20 cellular contexts compared by ENCODE assay signal in genomic region chr3:147513785-147514184, GRCh38.
"Had no signal": no experiment of that assay in that cellular context is flagged by ENCODE, and none has a peak within 500 bp of the region (broad histone marks: within the 10 kb centered on the region; RNA-seq: fewer than 3 reads in every experiment).

No MANE protein-coding gene starts in this region.

- H3K9me3 Mint-ChIP-seq: memory B cell had no signal

- DNase-seq: activated CD4-positive, alpha-beta memory T cell treated with anti-CD3 and anti-CD28 coated beads for 36 hours; activated CD4-positive, alpha-beta T cell treated with anti-CD3 and anti-CD28 coated beads for 48 hours; activated naive CD4-positive, alpha-beta T cell treated with Interleukin-2 at 50 U/mL for 16 hours; activated naive CD8-positive, alpha-beta T cell treated with anti-CD3 and anti-CD28 coated beads for 36 hours; activated T-cell treated with anti-CD3 and anti-CD28 coated beads, Interleukin-2, amount 50 U/mL, for 48 hours; foreskin fibroblast; left colon; mucosa of descending colon; posterior cingulate gyrus; right lobe of liver; small intestine; stimulated activated CD4-positive, alpha-beta T cell treated with anti-CD3 and anti-CD28 coated beads, Interleukin-2, amount 100 ng/mL, for 24 hours; stomach; T-helper 17 cell; transverse colon had no signal

- H3K4me3 Mint-ChIP-seq: activated CD4-positive, alpha-beta memory T cell treated with anti-CD3 and anti-CD28 coated beads for 36 hours; activated naive CD8-positive, alpha-beta T cell treated with anti-CD3 and anti-CD28 coated beads for 36 hours; central memory CD8-positive, alpha-beta T cell; memory B cell; stimulated activated memory B cell treated with anti-CD40 and anti-IgM and Interleukin-4, amounts not matched to agents 10 μg/mL and 1 μg/mL and 100 μg/mL, for 72 hours; T-helper 17 cell had no signal

- H3K4me3 ChIP-seq: mucosa of descending colon, right lobe of liver, stomach, suprapubic skin, transverse colon had no signal

- H3K4me1 Mint-ChIP-seq: activated naive CD8-positive, alpha-beta T cell treated with anti-CD3 and anti-CD28 coated beads for 36 hours; central memory CD8-positive, alpha-beta T cell; memory B cell; stimulated activated memory B cell treated with anti-CD40 and anti-IgM and Interleukin-4, amounts not matched to agents 10 μg/mL and 1 μg/mL and 100 μg/mL, for 72 hours; T-helper 17 cell had no signal

- H3K27me3 ChIP-seq: right lobe of liver, stomach, suprapubic skin, transverse colon had no signal

- H3K27me3 Mint-ChIP-seq: activated CD4-positive, alpha-beta memory T cell treated with anti-CD3 and anti-CD28 coated beads for 36 hours; activated naive CD8-positive, alpha-beta T cell treated with anti-CD3 and anti-CD28 coated beads for 36 hours; central memory CD8-positive, alpha-beta T cell; memory B cell; stimulated activated memory B cell treated with anti-CD40 and anti-IgM and Interleukin-4, amounts not matched to agents 10 μg/mL and 1 μg/mL and 100 μg/mL, for 72 hours; T-helper 17 cell had no signal

- H3K27ac Mint-ChIP-seq: activated CD4-positive, alpha-beta memory T cell treated with anti-CD3 and anti-CD28 coated beads for 36 hours; activated naive CD8-positive, alpha-beta T cell treated with anti-CD3 and anti-CD28 coated beads for 36 hours; memory B cell; stimulated activated memory B cell treated with anti-CD40 and anti-IgM and Interleukin-4, amounts not matched to agents 10 μg/mL and 1 μg/mL and 100 μg/mL, for 72 hours; T-helper 17 cell had no signal

- H3K36me3 Mint-ChIP-seq: activated CD4-positive, alpha-beta memory T cell treated with anti-CD3 and anti-CD28 coated beads for 36 hours; activated naive CD8-positive, alpha-beta T cell treated with anti-CD3 and anti-CD28 coated beads for 36 hours; memory B cell; stimulated activated memory B cell treated with anti-CD40 and anti-IgM and Interleukin-4, amounts not matched to agents 10 μg/mL and 1 μg/mL and 100 μg/mL, for 72 hours had no signal

- H3K36me3 ChIP-seq: right lobe of liver, stomach, suprapubic skin, transverse colon had no signal

- ATAC-seq: left colon; mucosa of descending colon; right lobe of liver; stimulated activated memory B cell treated with anti-CD40 and anti-IgM and Interleukin-4, amounts not matched to agents 10 μg/mL and 1 μg/mL and 100 μg/mL, for 72 hours; T-helper 17 cell had no signal

- H3K27ac ChIP-seq: epithelial cell of prostate, right lobe of liver, stomach, suprapubic skin, transverse colon had no signal

- H3K4me1 ChIP-seq: right lobe of liver, stomach, suprapubic skin, transverse colon had no signal

- H3K9me3 ChIP-seq: mucosa of descending colon, right lobe of liver, suprapubic skin, transverse colon had no signal
